Comparison of ENCODE assay signal across 21 cellular contexts in the genomic region with DNA sequence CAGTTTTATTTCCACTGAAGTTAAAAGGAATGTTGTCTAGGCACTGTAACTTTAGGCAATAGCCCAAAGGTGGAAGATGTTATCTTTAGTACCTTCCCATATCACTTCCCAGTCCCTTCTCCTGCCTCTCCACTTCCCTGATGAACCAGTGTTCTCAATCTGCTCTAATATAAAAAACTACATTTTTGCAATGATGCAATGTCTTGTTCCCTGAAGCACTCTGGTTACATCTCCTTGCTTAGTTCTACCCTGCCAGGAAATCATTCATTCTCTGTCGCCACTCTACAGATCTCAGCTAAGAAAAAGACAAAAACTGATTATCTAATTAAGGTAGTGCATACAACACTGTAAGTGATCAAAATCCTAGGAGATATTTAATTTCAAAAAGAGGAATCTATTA.
"Had no signal": no experiment of that assay in that cellular context is flagged by ENCODE, and none has a peak within 500 bp of the region (broad histone marks: within the 10 kb centered on the region; RNA-seq: fewer than 3 reads in every experiment).

No MANE protein-coding gene starts in this region.

- H3K4me1 Mint-ChIP-seq: central memory CD8-positive, alpha-beta T cell; stimulated activated naive CD8-positive, alpha-beta T cell treated with anti-CD3 and anti-CD28 coated beads, Interleukin-15, amount 100 ng/mL, for 72 hours had no signal

- H3K36me3 ChIP-seq: right lobe of liver had no signal

- ATAC-seq: gastrocnemius medialis; heart right ventricle; left lobe of liver; psoas muscle; right lobe of liver; stimulated activated memory B cell treated with anti-CD40 and anti-IgM and Interleukin-4, amounts not matched to agents 10 μg/mL and 1 μg/mL and 100 μg/mL, for 72 hours; stimulated activated naive CD8-positive, alpha-beta T cell treated with anti-CD3 and anti-CD28 coated beads, Interleukin-15, amount 100 ng/mL, for 72 hours had no signal

- H3K4me1 ChIP-seq: psoas muscle, right lobe of liver, testis, tibial nerve had no signal

- DNase-seq: endodermal cell; erythroblast; gastrocnemius medialis; heart right ventricle; hypothalamus; islet precursor cell; mammary epithelial cell; psoas muscle; retina; right lobe of liver; stimulated activated CD4-positive, alpha-beta T cell treated with anti-CD3 and anti-CD28 coated beads, Interleukin-15, amount 100 ng/mL, for 24 hours; stimulated activated CD4-positive, alpha-beta T cell treated with anti-CD3 and anti-CD28 coated beads, Interleukin-1b, Interleukin-23, amount 100 ng/mL, for 48 hours; stimulated activated CD4-positive, alpha-beta T cell treated with anti-CD3 and anti-CD28 coated beads, Interleukin-4, amount 100 ng/mL, for 24 hours; stimulated activated naive CD8-positive, alpha-beta T cell treated with anti-CD3 and anti-CD28 coated beads, Interleukin-15, amount 100 ng/mL, for 72 hours; testis had no signal

- H3K4me3 ChIP-seq: gastrocnemius medialis, heart right ventricle, psoas muscle, right lobe of liver, testis, tibial nerve had no signal

- H3K27me3 Mint-ChIP-seq: dendritic cell treated with granulocyte-macrophage colony-stimulating factor and Interleukin-4, amounts not matched to agents 40 ng/mL and 50 ng/mL, for 4 days; stimulated activated memory B cell treated with anti-CD40 and anti-IgM and Interleukin-4, amounts not matched to agents 10 μg/mL and 1 μg/mL and 100 μg/mL, for 72 hours; stimulated activated naive CD8-positive, alpha-beta T cell treated with anti-CD3 and anti-CD28 coated beads, Interleukin-15, amount 100 ng/mL, for 72 hours had no signal

- H3K27ac ChIP-seq: gastrocnemius medialis, heart right ventricle, psoas muscle, right lobe of liver, testis, tibial nerve had no signal

- H3K4me3 Mint-ChIP-seq: central memory CD8-positive, alpha-beta T cell; dendritic cell treated with granulocyte-macrophage colony-stimulating factor and Interleukin-4, amounts not matched to agents 40 ng/mL and 50 ng/mL, for 4 days; endodermal cell; nephron; stimulated activated memory B cell treated with anti-CD40 and anti-IgM and Interleukin-4, amounts not matched to agents 10 μg/mL and 1 μg/mL and 100 μg/mL, for 72 hours; stimulated activated naive CD8-positive, alpha-beta T cell treated with anti-CD3 and anti-CD28 coated beads, Interleukin-15, amount 100 ng/mL, for 72 hours had no signal

- H3K27me3 ChIP-seq: gastrocnemius medialis, heart right ventricle, right lobe of liver, testis, tibial nerve had no signal

- H3K27ac Mint-ChIP-seq: dendritic cell treated with granulocyte-macrophage colony-stimulating factor and Interleukin-4, amounts not matched to agents 40 ng/mL and 50 ng/mL, for 4 days; endodermal cell; nephron; stimulated activated memory B cell treated with anti-CD40 and anti-IgM and Interleukin-4, amounts not matched to agents 10 μg/mL and 1 μg/mL and 100 μg/mL, for 72 hours; stimulated activated naive CD8-positive, alpha-beta T cell treated with anti-CD3 and anti-CD28 coated beads, Interleukin-15, amount 100 ng/mL, for 72 hours had no signal

- H3K9me3 Mint-ChIP-seq: endodermal cell had no signal
